Comparison of ENCODE assay signal across 1 cellular context in the genomic region with DNA sequence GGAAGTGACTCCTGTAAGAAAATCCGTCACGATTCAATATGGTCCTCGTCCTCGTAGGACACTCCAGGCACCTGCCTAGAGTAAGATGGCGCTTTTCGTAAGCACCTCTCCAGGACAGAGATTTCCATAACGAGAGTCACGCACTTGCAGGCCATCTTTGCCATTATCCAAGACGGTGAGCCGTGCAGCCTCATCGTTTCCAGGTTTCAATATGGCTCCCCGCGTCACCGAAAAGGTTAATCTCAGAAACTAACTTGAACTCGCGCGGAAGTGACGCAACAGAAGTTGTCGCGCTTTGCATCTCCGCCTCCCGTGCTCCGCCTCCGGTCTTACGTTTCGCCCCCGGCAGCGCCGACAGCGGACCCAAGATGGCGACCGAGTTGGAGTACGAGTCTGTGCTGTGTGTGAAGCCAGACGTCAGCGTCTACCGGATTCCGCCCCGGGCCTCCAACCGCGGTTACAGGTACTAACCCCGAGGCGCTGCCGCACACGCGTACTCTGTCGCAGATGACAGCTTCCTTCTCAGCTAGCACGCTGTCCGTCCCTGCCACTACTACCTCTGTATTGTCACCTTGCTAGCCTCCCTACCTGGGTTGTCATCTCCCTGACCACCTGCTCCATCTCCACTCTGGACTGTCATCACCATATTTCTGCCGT.
A peak's percentile ranks its signal among the peaks of the same experiment; 100 is the strongest.
TF ChIP-seq lines count a peak whose summit lies in the region.

NECAP1 (plus strand) TSS at position 354 of the 657 bp plus-strand sequence; CDS start at position 369, 15 bp downstream.

TF ChIP-seq in HepG2, 621 proteins besides CTCF, POLR2A, EP300 and RAD21 (continued from another document and continues in another):
- no peak for TF ChIP-seq CERS6 (CRISPR knock-in tag; IDR thresholded peaks at IDR 0.05)
- TF ChIP-seq ZNF614 (CRISPR knock-in tag; IDR thresholded peaks at IDR 0.05; ENCODE audit: borderline replicate concordance): peak; percentile 92; the same call in 1 of the 2 replicates
- no peak for TF ChIP-seq DR1 (CRISPR knock-in tag; IDR thresholded peaks at IDR 0.05)
- TF ChIP-seq MYPOP (CRISPR knock-in tag; IDR thresholded peaks at IDR 0.05): peak; percentile 25; the same call in 1 of the 2 replicates
- peak; percentile 89; the same call in 1 of the 2 replicates for TF ChIP-seq ZNF747 (CRISPR knock-in tag; IDR thresholded peaks at IDR 0.05; ENCODE audit: borderline replicate concordance)
- TF ChIP-seq HDAC2 (CRISPR knock-in tag; IDR thresholded peaks at IDR 0.05): peak; percentile 68
- no peak for TF ChIP-seq ZNF253 (CRISPR knock-in tag; IDR thresholded peaks at IDR 0.05; ENCODE audit: borderline replicate concordance)
- peak; percentile 75 for TF ChIP-seq GABPA (IDR thresholded peaks at IDR 0.05; ENCODE audit: low read depth, low read length)
- peak; percentile 96 for TF ChIP-seq GABPA (CRISPR knock-in tag; IDR thresholded peaks at IDR 0.05; ENCODE audit: low read depth)
- TF ChIP-seq MBD4 (IDR thresholded peaks at IDR 0.05; ENCODE audit: borderline replicate concordance, low read length): no peak
- TF ChIP-seq GPN1 (CRISPR knock-in tag; IDR thresholded peaks at IDR 0.05; ENCODE audit: borderline replicate concordance): no peak
- peak; percentile 27 for TF ChIP-seq TEAD3 (CRISPR knock-in tag; optimal IDR thresholded peaks at IDR 0.05; ENCODE audit: borderline replicate concordance)
- peak; percentile 87 for TF ChIP-seq KDM2A (CRISPR knock-in tag; IDR thresholded peaks at IDR 0.05; ENCODE audit: borderline replicate concordance, low read depth)
- no peak for TF ChIP-seq ZNF3 (CRISPR knock-in tag; IDR thresholded peaks at IDR 0.05)
- TF ChIP-seq ZNF775 (CRISPR knock-in tag; IDR thresholded peaks at IDR 0.05; ENCODE audit: borderline replicate concordance): no peak
- TF ChIP-seq TBL1XR1 (IDR thresholded peaks at IDR 0.05; ENCODE audit: borderline replicate concordance, low read length, partially characterized antibody): no peak
- TF ChIP-seq FOSL2 (CRISPR knock-in tag; IDR thresholded peaks at IDR 0.05): peak; percentile 41; the same call in 1 of the 2 replicates
- no peak for TF ChIP-seq HOXD1 (CRISPR knock-in tag; IDR thresholded peaks at IDR 0.05)
- TF ChIP-seq TBX2 (CRISPR knock-in tag; IDR thresholded peaks at IDR 0.05; ENCODE audit: borderline replicate concordance): peak; percentile 84
- no peak for TF ChIP-seq HHEX (CRISPR knock-in tag; IDR thresholded peaks at IDR 0.05)
- no peak for TF ChIP-seq ZNF746 (CRISPR knock-in tag; IDR thresholded peaks at IDR 0.05)
- TF ChIP-seq USF2 (IDR thresholded peaks at IDR 0.05; ENCODE audit: low read depth, low read length): no peak
- TF ChIP-seq USF2 (CRISPR knock-in tag; IDR thresholded peaks at IDR 0.05; ENCODE audit: borderline replicate concordance): no peak
- TF ChIP-seq MLXIP (CRISPR knock-in tag; IDR thresholded peaks at IDR 0.05; ENCODE audit: borderline replicate concordance): no peak
- TF ChIP-seq KLF9 (CRISPR knock-in tag; IDR thresholded peaks at IDR 0.05; ENCODE audit: low read depth): 0 out of 2 replicates have a peak, but pooled peaks have one; percentile 41
- no peak for TF ChIP-seq RELA (CRISPR knock-in tag; IDR thresholded peaks at IDR 0.05)
- no peak for TF ChIP-seq FOXK2 (IDR thresholded peaks at IDR 0.05)
- peak; percentile 69; the same call in 1 of the 2 replicates for TF ChIP-seq TARDBP (CRISPR knock-in tag; IDR thresholded peaks at IDR 0.05)
- no peak for TF ChIP-seq SRF (IDR thresholded peaks at IDR 0.05; ENCODE audit: low read depth, low read length)
- TF ChIP-seq ZNF274 (CRISPR knock-in tag; IDR thresholded peaks at IDR 0.05): 0 out of 2 replicates have a peak, but pooled peaks have one; percentile 66
- peak; percentile 76 for TF ChIP-seq RBFOX2 (IDR thresholded peaks at IDR 0.05; ENCODE audit: low read depth, low read length)
- TF ChIP-seq GFI1 (CRISPR knock-in tag; IDR thresholded peaks at IDR 0.05; ENCODE audit: borderline replicate concordance): peak; percentile 89
- no peak for TF ChIP-seq FLYWCH1 (CRISPR knock-in tag; IDR thresholded peaks at IDR 0.05)
- peak; percentile 73; the same call in 1 of the 2 replicates for TF ChIP-seq DMAP1 (CRISPR knock-in tag; IDR thresholded peaks at IDR 0.05)
- TF ChIP-seq, protein P1, sequence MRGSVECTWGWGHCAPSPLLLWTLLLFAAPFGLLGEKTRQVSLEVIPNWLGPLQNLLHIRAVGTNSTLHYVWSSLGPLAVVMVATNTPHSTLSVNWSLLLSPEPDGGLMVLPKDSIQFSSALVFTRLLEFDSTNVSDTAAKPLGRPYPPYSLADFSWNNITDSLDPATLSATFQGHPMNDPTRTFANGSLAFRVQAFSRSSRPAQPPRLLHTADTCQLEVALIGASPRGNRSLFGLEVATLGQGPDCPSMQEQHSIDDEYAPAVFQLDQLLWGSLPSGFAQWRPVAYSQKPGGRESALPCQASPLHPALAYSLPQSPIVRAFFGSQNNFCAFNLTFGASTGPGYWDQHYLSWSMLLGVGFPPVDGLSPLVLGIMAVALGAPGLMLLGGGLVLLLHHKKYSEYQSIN (CRISPR knock-in tag; IDR thresholded peaks at IDR 0.05; ENCODE audit: borderline replicate concordance): no peak
- peak; percentile 95 for TF ChIP-seq KMT2B (CRISPR knock-in tag; IDR thresholded peaks at IDR 0.05)
- TF ChIP-seq BCL6 (CRISPR knock-in tag; IDR thresholded peaks at IDR 0.05): no peak; the same call in 1 of the 2 replicates
- TF ChIP-seq MXI1 (IDR thresholded peaks at IDR 0.05; ENCODE audit: borderline replicate concordance, low read depth, low read length): peak; percentile 55; the same call in 2 of the 3 replicates
- no peak for TF ChIP-seq HMGA1 (CRISPR knock-in tag; conservative IDR thresholded peaks at IDR 0.05)
- TF ChIP-seq, protein P2, sequence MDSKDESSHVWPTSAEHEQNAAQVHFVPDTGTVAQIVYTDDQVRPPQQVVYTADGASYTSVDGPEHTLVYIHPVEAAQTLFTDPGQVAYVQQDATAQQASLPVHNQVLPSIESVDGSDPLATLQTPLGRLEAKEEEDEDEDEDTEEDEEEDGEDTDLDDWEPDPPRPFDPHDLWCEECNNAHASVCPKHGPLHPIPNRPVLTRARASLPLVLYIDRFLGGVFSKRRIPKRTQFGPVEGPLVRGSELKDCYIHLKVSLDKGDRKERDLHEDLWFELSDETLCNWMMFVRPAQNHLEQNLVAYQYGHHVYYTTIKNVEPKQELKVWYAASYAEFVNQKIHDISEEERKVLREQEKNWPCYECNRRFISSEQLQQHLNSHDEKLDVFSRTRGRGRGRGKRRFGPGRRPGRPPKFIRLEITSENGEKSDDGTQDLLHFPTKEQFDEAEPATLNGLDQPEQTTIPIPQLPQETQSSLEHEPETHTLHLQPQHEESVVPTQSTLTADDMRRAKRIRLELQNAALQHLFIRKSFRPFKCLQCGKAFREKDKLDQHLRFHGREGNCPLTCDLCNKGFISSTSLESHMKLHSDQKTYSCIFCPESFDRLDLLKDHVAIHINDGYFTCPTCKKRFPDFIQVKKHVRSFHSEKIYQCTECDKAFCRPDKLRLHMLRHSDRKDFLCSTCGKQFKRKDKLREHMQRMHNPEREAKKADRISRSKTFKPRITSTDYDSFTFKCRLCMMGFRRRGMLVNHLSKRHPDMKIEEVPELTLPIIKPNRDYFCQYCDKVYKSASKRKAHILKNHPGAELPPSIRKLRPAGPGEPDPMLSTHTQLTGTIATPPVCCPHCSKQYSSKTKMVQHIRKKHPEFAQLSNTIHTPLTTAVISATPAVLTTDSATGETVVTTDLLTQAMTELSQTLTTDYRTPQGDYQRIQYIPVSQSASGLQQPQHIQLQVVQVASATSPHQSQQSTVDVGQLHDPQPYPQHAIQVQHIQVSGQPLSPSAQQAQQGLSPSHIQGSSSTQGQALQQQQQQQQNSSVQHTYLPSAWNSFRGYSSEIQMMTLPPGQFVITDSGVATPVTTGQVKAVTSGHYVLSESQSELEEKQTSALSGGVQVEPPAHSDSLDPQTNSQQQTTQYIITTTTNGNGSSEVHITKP (CRISPR knock-in tag; IDR thresholded peaks at IDR 0.05; ENCODE audit: low read depth): peak; percentile 56; the same call in 1 of the 2 replicates
- no peak for TF ChIP-seq PTBP1 (IDR thresholded peaks at IDR 0.05; ENCODE audit: low read depth, low read length, poor library complexity, severe bottlenecking)
- TF ChIP-seq ZNF264 (CRISPR knock-in tag; IDR thresholded peaks at IDR 0.05): no peak; the same call in none of the 2 replicates
- TF ChIP-seq ZNF687 (CRISPR knock-in tag; IDR thresholded peaks at IDR 0.05): peak; percentile 92
- peak; percentile 75 for TF ChIP-seq ZNF317 (CRISPR knock-in tag; IDR thresholded peaks at IDR 0.05)
- TF ChIP-seq ZNF850 (CRISPR knock-in tag; conservative IDR thresholded peaks at IDR 0.05): no peak
- TF ChIP-seq, protein P3, sequence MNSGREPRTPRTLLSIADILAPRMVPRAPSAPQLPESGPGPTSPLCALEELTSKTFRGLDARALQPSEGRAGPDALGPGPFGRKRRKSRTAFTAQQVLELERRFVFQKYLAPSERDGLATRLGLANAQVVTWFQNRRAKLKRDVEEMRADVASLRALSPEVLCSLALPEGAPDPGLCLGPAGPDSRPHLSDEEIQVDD (CRISPR knock-in tag; IDR thresholded peaks at IDR 0.05; ENCODE audit: borderline replicate concordance): no peak; the same call in 1 of the 2 replicates
